Comparison of ENCODE assay signal across 9 cellular contexts in the genomic region with DNA sequence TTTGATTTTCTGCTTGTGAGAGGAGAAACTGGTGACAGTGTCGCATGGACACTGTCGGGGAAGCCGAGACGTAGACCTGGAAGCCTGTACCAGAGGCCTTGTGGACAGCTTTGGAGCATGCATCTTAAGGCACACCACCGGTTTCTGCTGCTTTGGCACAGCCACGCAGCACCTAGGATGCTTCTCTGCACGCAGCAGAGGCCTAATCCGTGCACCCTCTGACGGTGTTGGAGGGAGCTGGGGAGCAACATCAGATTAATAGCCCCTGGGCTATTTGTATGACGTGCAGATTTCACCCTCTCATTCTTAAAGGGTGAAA. TPM values are rescaled to one million over a fixed set of nuclear protein-coding genes. Genes with fewer than 3 reads are reported as not detected.
DNase-seq lines count a peak whose midpoint lies in the region; ATAC-seq and TF ChIP-seq lines count a peak whose summit lies in the region.
"Had no signal": no experiment of that assay in that cellular context is flagged by ENCODE, and none has a peak within 500 bp of the region (broad histone marks: within the 10 kb centered on the region; RNA-seq: fewer than 3 reads in every experiment).

No MANE protein-coding gene starts in this region.

- no peaks in the 10 kb centered on the region for H3K9me3 Mint-ChIP-seq in CD14-positive monocyte
- no peaks in the 10 kb centered on the region for H3K9me3 Mint-ChIP-seq in activated T-cell treated with anti-CD3 and anti-CD28 coated beads, Interleukin-2, amount 50 U/mL, for 4 hours

- H3K36me3 ChIP-seq in iPS DF 6.9 (ENCODE audit: control insufficient read depth, insufficient read depth, low read length) = no peaks in the 10 kb centered on the region
- peaks cover 0 to 10% (median 7%) of the 10 kb centered on the region in 4 donors for H3K36me3 ChIP-seq in stomach

- H3K27ac ChIP-seq in iPS DF 6.9 (ENCODE audit: low read length) (no peak overlapping the region), stomach (peak overlapping the region; percentile 58 to 88 (median 87))

- ATAC-seq in HG03159 (IDR thresholded peaks at IDR 0.05; ENCODE audit: unreplicated experiment) = peak; percentile 38
- ATAC-seq in activated T-cell treated with anti-CD3 and anti-CD28 coated beads, Interleukin-2, amount 50 U/mL, for 4 hours = peak in 1 of 2 donors; percentile 2

- H3K9me3 ChIP-seq in iPS DF 6.9 (ENCODE audit: control insufficient read depth, insufficient read depth, low read length) (no peaks in the 10 kb centered on the region), stomach (no peaks in the 10 kb centered on the region)

- TF ChIP-seq POLR2A in stomach (IDR thresholded peaks at IDR 0.05) = no peak

- H3K4me3 Mint-ChIP-seq in CD14-positive monocyte = peak overlapping the region; percentile 94 to 96
- H3K4me3 Mint-ChIP-seq in activated T-cell treated with anti-CD3 and anti-CD28 coated beads, Interleukin-2, amount 50 U/mL, for 4 hours = peak overlapping the region; percentile 90

- WGBS in iPS DF 6.9 (ENCODE audit: insufficient coverage, insufficient read length) = no CpG with 5 or more reads among the region's 10 CpGs
- 6 to 18% (median 13%) methylated on average over 9 to 10 of the region's 10 CpGs for WGBS in stomach, 5 donors

- peaks cover 0 to 4% of the 10 kb centered on the region in 2 donors for H3K36me3 Mint-ChIP-seq in CD14-positive monocyte
- H3K36me3 Mint-ChIP-seq in activated T-cell treated with anti-CD3 and anti-CD28 coated beads, Interleukin-2, amount 50 U/mL, for 4 hours (ENCODE audit: insufficient read depth) = no peaks in the 10 kb centered on the region

- H3K27me3 ChIP-seq in iPS DF 6.9 (ENCODE audit: control insufficient read depth, insufficient read depth, low read length) (no peaks in the 10 kb centered on the region), stomach (no peaks in the 10 kb centered on the region)

- peaks cover 15% of the 10 kb centered on the region for H3K4me1 Mint-ChIP-seq in CD14-positive monocyte
- peaks cover 10% of the 10 kb centered on the region for H3K4me1 Mint-ChIP-seq in activated T-cell treated with anti-CD3 and anti-CD28 coated beads, Interleukin-2, amount 50 U/mL, for 4 hours (ENCODE audit: low read depth)

- H3K27me3 Mint-ChIP-seq in CD14-positive monocyte (ENCODE audit: low read depth in 3 of 3) = peaks cover 3 to 6% (median 5%) of the 10 kb centered on the region in 3 donors
- no peaks in the 10 kb centered on the region for H3K27me3 Mint-ChIP-seq in activated T-cell treated with anti-CD3 and anti-CD28 coated beads, Interleukin-2, amount 50 U/mL, for 4 hours (ENCODE audit: low read depth)

- TF ChIP-seq EP300 in stomach (IDR thresholded peaks at IDR 0.05) = no peak

- peak overlapping the region in 2 of 7 donors; percentile 36 to 57 for H3K27ac Mint-ChIP-seq in CD14-positive monocyte

- peak overlapping the region; percentile 55; the same call in 1 of the 2 replicates for H3K4me3 ChIP-seq in iPS DF 6.9 (ENCODE audit: low read length)
- H3K4me3 ChIP-seq in stomach = peak overlapping the region; percentile 65 to 88 (median 80)

- DNase-seq in CD14-positive monocyte (ENCODE audit: low spot score) (no peak), GM19238 (ENCODE audit: insufficient read length, low spot score) (peak; percentile 31), iPS DF 6.9 (ENCODE audit: low read depth, low spot score) (no peak), stomach (no peak), NCI-H128 (lab: John Stamatoyannopoulos, UW; ENCODE audit: unreplicated experiment) (no peak)
- no peak for DNase-seq in activated T-cell treated with anti-CD3 and anti-CD28 coated beads, Interleukin-2, amount 50 U/mL, for 4 hours
- DNase-seq in activated CD4-positive, CD25-positive, alpha-beta regulatory T cell (lab: John Stamatoyannopoulos, UW) = no peak

- intact Hi-C loops in CD14-positive monocyte (cut with micrococcal nuclease) (loop anchor here in 1 of 2 donors (5.0 kb wide), 1 partner anchor 209 kb away; no protein-coding TSS in a partner anchor), stomach (cut with DNase I; ENCODE audit: low total_unique reads) (loop anchor here (5.0 kb wide), 1 partner anchor 209 kb away; no protein-coding TSS in a partner anchor)

- no peak for TF ChIP-seq CTCF in CD14-positive monocyte (IDR thresholded peaks at IDR 0.05)
- no peak for TF ChIP-seq CTCF in stomach (IDR thresholded peaks at IDR 0.05)

- H3K4me1 ChIP-seq in iPS DF 6.9 (ENCODE audit: control insufficient read depth, insufficient read depth, low read length) (peaks cover 2% of the 10 kb centered on the region; the same call in 1 of the 2 replicates), stomach (peaks cover 12 to 37% (median 30%) of the 10 kb centered on the region in 4 donors)

RNA-seq across cellular contexts. Expression of a gene that starts 30.3 kb away (rescaled TPM):
- not detected for polyA plus RNA-seq in CD14-positive monocyte
- not detected for total RNA-seq in activated T-cell treated with anti-CD3 and anti-CD28 coated beads, Interleukin-2, amount 50 U/mL, for 4 hours
- not detected for total RNA-seq in stomach
- polyA plus RNA-seq in stomach = under 1 TPM in 1 of 3 donors, not detected in 2; 0.76 TPM
- total RNA-seq: RPMI7951 had no signal

RNA-seq across cellular contexts. Expression of a gene that starts 46.5 kb away (rescaled TPM):
- polyA plus RNA-seq in CD14-positive monocyte (not detected), stomach (under 1 TPM in 1 of 3 donors, not detected in 2; 0.31 TPM)
- total RNA-seq in activated T-cell treated with anti-CD3 and anti-CD28 coated beads, Interleukin-2, amount 50 U/mL, for 4 hours = not detected
- total RNA-seq in stomach = not detected
- total RNA-seq: RPMI7951 had no signal
